Comparison of ENCODE assay signal across 9 cellular contexts in the genomic region with DNA sequence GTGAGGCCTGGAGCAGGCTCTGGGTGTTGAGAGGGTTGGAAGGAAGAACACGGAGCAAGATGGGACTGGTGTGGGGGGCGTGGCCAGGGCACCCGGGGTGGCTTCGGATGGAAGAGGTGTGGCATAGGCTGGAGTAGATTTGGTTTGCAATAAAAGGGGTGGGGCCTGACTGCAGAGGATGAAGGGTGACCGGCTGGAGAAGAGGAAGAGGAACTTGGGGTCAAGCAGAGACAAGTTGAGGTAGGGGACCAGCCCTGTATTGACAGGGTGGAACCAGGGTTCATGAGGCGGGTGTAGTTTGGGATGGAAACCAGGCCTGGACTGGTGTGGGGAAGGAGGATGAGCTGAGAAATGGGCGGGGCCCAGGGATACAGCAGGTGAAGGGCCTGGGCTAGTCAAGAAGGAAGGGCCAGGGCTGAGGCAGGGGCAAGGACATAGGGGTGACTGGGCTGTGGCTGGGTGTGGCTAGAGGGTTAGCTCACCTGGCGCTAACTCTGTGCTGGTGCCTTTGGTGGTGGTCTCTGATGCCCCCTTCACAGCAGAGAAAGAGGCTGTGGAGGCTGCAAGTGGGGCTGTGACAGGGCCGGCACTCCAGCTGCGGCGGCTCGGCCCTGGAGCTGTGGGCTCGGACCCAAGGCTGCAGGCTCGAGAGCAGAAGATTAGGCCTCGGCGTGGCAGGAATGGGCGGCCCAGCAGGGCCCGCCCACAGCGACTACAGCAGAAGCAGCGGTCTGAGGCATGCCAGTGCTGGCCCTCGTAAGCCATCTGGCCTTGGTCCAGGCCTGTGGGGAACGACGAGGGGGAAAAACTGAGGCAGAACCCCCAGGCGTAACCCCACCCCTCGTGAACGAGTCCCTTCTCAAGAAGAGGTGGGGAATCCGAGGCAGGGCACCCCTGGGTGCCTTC. TPM values are rescaled to one million over a fixed set of nuclear protein-coding genes. Genes with fewer than 3 reads are reported as not detected.
DNase-seq lines count a peak whose midpoint lies in the region; ATAC-seq and TF ChIP-seq lines count a peak whose summit lies in the region.
"Had no signal": no experiment of that assay in that cellular context is flagged by ENCODE, and none has a peak within 500 bp of the region (broad histone marks: within the 10 kb centered on the region; RNA-seq: fewer than 3 reads in every experiment).

No MANE protein-coding gene starts in this region.

- H3K4me1 Mint-ChIP-seq in T-cell = peaks cover 10 to 31% (median 20%) of the 10 kb centered on the region in 3 donors

- H3K27ac Mint-ChIP-seq in T-cell = peak overlapping the region in 1 of 2 donors; percentile 67

- no peaks in the 10 kb centered on the region for H3K27me3 ChIP-seq in foreskin keratinocyte

- POLR2A ChIA-PET in T-cell (lab: Charles Lee) = no interaction called here

- H3K27ac ChIP-seq in foreskin keratinocyte (peak overlapping the region; percentile 4), skin epidermis (peak overlapping the region in 14 of 21 experiments; percentile 10 to 83 (median 58))

- ATAC-seq in foreskin keratinocyte (peak; percentile 62), T-cell (replicated peaks in 1 of 4) (no peak), HG03135 (IDR thresholded peaks at IDR 0.05; ENCODE audit: unreplicated experiment) (no peak)

- H3K36me3 Mint-ChIP-seq in T-cell = peaks cover 28% of the 10 kb centered on the region

- H3K4me3 Mint-ChIP-seq in T-cell = no peak overlapping the region

- peak in 69 of 76 experiments; percentile 1 to 74 (median 50) for DNase-seq in HUDEP-2 (lab: John Stamatoyannopoulos, UW; ENCODE audit: unreplicated experiment in 76 of 76)
- DNase-seq in SKM-1 (lab: John Stamatoyannopoulos, UW; ENCODE audit: unreplicated experiment) = peak; percentile 67
- peak; percentile 61 to 74 for DNase-seq in foreskin keratinocyte
- DNase-seq in T-cell = no peak
- no peak for DNase-seq in GM13976 (ENCODE audit: low spot score)
- DNase-seq: EL, occipital lobe had no signal

- in situ Hi-C loops in GM13976 (cut with MboI; ENCODE audit: low sequenced_read_pairs, unreplicated experiment) = no loop called here

- no peak overlapping the region for H3K4me3 ChIP-seq in skin epidermis

- TF ChIP-seq CTCF in foreskin keratinocyte (conservative IDR thresholded peaks at IDR 0.05) (no peak), GM13976 (IDR thresholded peaks at IDR 0.05; ENCODE audit: borderline replicate concordance, control extremely low read depth, extremely low read depth, insufficient read depth, missing control alignments) (no peak)

- no peaks in the 10 kb centered on the region for H3K9me3 Mint-ChIP-seq in T-cell

- H3K27me3 Mint-ChIP-seq in T-cell = no peaks in the 10 kb centered on the region

- peaks cover 11% of the 10 kb centered on the region for H3K4me1 ChIP-seq in foreskin keratinocyte

- CTCF ChIA-PET in T-cell (lab: Charles Lee) = no interaction called here

RNA-seq across cellular contexts. Expression of gene PLP2, which starts 5.0 kb away (rescaled TPM):
- total RNA-seq in foreskin keratinocyte = 249 and 284 TPM in 2 replicates
- polyA plus RNA-seq in foreskin keratinocyte = 462 and 529 TPM in 2 replicates
- total RNA-seq in T-cell = 100 to 1,000 TPM in 4 of 5 donors, 10 to 100 TPM in 1; 85.2 to 241 (median 207) TPM

RNA-seq across cellular contexts. Expression of gene PRICKLE3, which starts 9.5 kb away (rescaled TPM):
- total RNA-seq in foreskin keratinocyte (16.3 and 17.1 TPM in 2 replicates), T-cell (10 to 100 TPM in 3 of 5 donors, 1 to 10 TPM in 2; 5.5 to 15.4 (median 12.6) TPM)
- polyA plus RNA-seq in foreskin keratinocyte = 14.8 and 16.4 TPM in 2 replicates

RNA-seq across cellular contexts. Expression of gene MAGIX, which starts 14.1 kb away (rescaled TPM):
- total RNA-seq in foreskin keratinocyte = 1.6 and 2.0 TPM in 2 replicates
- polyA plus RNA-seq in foreskin keratinocyte = 2.0 and 2.6 TPM in 2 replicates
- 1 to 10 TPM in 3 of 5 donors, under 1 TPM in 2; 0.56 to 1.9 (median 1.6) TPM for total RNA-seq in T-cell

RNA-seq across cellular contexts. Expression of gene SYP, which starts 23.3 kb away (rescaled TPM):
- 0.20 and 0.28 TPM in 2 replicates for total RNA-seq in foreskin keratinocyte
- polyA plus RNA-seq in foreskin keratinocyte = 0.20 and 0.31 TPM in 2 replicates
- total RNA-seq in T-cell = under 1 TPM; 0.53 to 0.89 (median 0.70) TPM

RNA-seq across cellular contexts. Expression of gene GPKOW, which starts 53.1 kb away (rescaled TPM):
- total RNA-seq in foreskin keratinocyte = 21.8 and 21.9 TPM in 2 replicates
- polyA plus RNA-seq in foreskin keratinocyte = 24.1 and 24.8 TPM in 2 replicates
- total RNA-seq in T-cell = 10 to 100 TPM; 16.5 to 25.9 (median 23.1) TPM

Comparison
In these comparisons a context has a peak if more than half of its experiments do, and no peak if none do; other contexts are left out.
1. DNase-seq: peak in HUDEP-2 (69 of 76), SKM-1 (single experiment) and foreskin keratinocyte (2 of 2); none in T-cell (0 of 34) and GM13976 (single experiment).